ENCODE assay signal across 1 cellular context in the genomic region with DNA sequence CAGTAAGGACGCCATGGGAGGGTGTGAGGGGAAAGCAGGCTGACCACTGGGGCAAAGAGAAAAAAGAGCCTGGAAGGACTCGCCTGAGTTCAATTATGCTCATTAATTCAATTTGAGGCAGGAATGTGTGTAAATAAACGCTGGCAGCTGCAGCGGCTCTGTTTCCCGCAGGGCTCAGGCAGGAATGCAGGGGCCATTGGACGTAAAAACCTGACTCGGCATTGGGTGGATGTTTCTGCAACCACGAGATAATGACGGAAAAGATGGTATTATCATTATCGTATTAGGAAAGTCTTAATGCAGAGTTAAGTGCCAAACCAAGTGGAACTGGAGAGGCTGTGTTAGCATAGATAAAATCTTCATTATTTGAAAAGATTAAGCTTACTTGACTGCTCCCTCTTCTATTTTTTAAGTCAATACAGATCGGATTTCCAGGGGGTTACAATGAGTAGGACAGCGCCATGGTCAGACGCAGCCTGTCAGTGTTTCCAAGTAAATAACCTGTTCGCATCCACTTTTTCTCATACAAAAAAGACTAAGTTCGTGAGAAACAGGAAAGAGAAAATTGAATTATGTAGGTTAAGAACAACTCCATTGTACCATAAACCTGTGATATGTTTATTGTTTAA.
TF ChIP-seq lines count a peak whose summit lies in the region.

No MANE protein-coding gene starts in this region.

TF ChIP-seq in GM23338, 12 proteins besides CTCF, POLR2A, EP300 and RAD21 (continued from another document):
- TF ChIP-seq, protein P1, sequence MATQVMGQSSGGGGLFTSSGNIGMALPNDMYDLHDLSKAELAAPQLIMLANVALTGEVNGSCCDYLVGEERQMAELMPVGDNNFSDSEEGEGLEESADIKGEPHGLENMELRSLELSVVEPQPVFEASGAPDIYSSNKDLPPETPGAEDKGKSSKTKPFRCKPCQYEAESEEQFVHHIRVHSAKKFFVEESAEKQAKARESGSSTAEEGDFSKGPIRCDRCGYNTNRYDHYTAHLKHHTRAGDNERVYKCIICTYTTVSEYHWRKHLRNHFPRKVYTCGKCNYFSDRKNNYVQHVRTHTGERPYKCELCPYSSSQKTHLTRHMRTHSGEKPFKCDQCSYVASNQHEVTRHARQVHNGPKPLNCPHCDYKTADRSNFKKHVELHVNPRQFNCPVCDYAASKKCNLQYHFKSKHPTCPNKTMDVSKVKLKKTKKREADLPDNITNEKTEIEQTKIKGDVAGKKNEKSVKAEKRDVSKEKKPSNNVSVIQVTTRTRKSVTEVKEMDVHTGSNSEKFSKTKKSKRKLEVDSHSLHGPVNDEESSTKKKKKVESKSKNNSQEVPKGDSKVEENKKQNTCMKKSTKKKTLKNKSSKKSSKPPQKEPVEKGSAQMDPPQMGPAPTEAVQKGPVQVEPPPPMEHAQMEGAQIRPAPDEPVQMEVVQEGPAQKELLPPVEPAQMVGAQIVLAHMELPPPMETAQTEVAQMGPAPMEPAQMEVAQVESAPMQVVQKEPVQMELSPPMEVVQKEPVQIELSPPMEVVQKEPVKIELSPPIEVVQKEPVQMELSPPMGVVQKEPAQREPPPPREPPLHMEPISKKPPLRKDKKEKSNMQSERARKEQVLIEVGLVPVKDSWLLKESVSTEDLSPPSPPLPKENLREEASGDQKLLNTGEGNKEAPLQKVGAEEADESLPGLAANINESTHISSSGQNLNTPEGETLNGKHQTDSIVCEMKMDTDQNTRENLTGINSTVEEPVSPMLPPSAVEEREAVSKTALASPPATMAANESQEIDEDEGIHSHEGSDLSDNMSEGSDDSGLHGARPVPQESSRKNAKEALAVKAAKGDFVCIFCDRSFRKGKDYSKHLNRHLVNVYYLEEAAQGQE (IDR thresholded peaks at IDR 0.05; ENCODE audit: unreplicated experiment), result no peak
- no peak for TF ChIP-seq JUNB (IDR thresholded peaks at IDR 0.05; ENCODE audit: unreplicated experiment)
- TF ChIP-seq, protein P2, sequence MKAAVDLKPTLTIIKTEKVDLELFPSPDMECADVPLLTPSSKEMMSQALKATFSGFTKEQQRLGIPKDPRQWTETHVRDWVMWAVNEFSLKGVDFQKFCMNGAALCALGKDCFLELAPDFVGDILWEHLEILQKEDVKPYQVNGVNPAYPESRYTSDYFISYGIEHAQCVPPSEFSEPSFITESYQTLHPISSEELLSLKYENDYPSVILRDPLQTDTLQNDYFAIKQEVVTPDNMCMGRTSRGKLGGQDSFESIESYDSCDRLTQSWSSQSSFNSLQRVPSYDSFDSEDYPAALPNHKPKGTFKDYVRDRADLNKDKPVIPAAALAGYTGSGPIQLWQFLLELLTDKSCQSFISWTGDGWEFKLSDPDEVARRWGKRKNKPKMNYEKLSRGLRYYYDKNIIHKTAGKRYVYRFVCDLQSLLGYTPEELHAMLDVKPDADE (IDR thresholded peaks at IDR 0.05), result no peak
